ENCODE assay signal across 8 cellular contexts in genomic region chr17:41966453-41967140, GRCh38.
DNase-seq lines count a peak whose midpoint lies in the region; ATAC-seq and TF ChIP-seq lines count a peak whose summit lies in the region.

TSS of gene CNP (plus strand) at chr17:41966795. CDS start at chr17:41966885, 90 bp downstream.

- no peak for TF ChIP-seq CTCF in 22Rv1 (IDR thresholded peaks at IDR 0.05)

- peak; percentile 73 for DNase-seq in NCI-H345 treated with DMSO at 0.1 percent for 48 hours (lab: John Stamatoyannopoulos, UW; ENCODE audit: unreplicated experiment)
- peak; percentile 74 to 93 (median 86) for DNase-seq in activated CD4-positive, CD25-positive, alpha-beta regulatory T cell (lab: John Stamatoyannopoulos, UW)
- DNase-seq in caudate nucleus (lab: John Stamatoyannopoulos, UW), result peak in 60 of 61 donors; percentile 36 to 95 (median 87)
- DNase-seq in islet precursor cell, result peak; percentile 95
- DNase-seq in stimulated activated CD4-positive, alpha-beta T cell treated with anti-CD3 and anti-CD28 coated beads, Interleukin-12 subunit alpha, Interleukin-12 subunit beta, amount 100 ng/mL, for 4 hours, result peak; percentile 90

- H3K27ac ChIP-seq in 22Rv1, result peak within 1 kb of the TSS; percentile 87
- peak within 1 kb of the TSS; percentile 96 for H3K27ac ChIP-seq in caudate nucleus (ENCODE audit: low read depth, low read length)

- peak; percentile 48 for ATAC-seq in GM18861 (IDR thresholded peaks at IDR 0.05; ENCODE audit: unreplicated experiment)
- peak; percentile 64 for ATAC-seq in HG03135 (IDR thresholded peaks at IDR 0.05; ENCODE audit: unreplicated experiment)

Comparison
In these comparisons a context has a peak if more than half of its experiments do, and no peak if none do; other contexts are left out.
1. Peak in every context shown above with its lines: DNase-seq, ATAC-seq and H3K27ac ChIP-seq.